Comparison of ENCODE assay signal across 1 cellular context in the genomic region with DNA sequence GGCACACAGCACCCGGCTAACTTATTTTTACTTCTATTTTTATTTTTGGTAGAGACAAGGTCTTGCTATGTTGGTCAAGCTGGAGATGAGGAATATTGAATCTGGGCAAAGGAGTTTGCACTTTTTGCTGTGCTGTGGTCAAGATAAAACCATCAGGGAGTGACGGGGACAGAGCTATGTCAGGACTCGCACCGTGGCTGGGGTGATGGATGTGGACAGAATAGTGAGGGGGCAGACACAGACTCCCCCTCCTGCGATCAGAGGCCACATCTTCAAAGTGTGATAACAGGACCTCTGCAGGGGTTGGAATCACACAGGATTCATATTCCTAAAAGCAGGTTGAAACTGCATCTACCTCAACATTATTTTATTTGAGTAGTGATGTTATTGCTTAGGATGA.
TF ChIP-seq lines count a peak whose summit lies in the region.

No MANE protein-coding gene starts in this region.

TF ChIP-seq in IMR-90, 13 proteins besides CTCF, POLR2A, EP300 and RAD21:
- TF ChIP-seq BHLHE40 (IDR thresholded peaks at IDR 0.05; ENCODE audit: low read depth, low read length) (no peak), SMC3 (IDR thresholded peaks at IDR 0.05; ENCODE audit: low read depth, low read length) (no peak), MAFK (IDR thresholded peaks at IDR 0.05; ENCODE audit: low read depth, low read length) (no peak), RCOR1 (IDR thresholded peaks at IDR 0.05; ENCODE audit: insufficient replicate concordance, low read length) (no peak), NFE2L2 (IDR thresholded peaks at IDR 0.05; ENCODE audit: low read depth, low read length) (no peak), CHD1 (IDR thresholded peaks at IDR 0.05; ENCODE audit: low read depth, low read length) (no peak), CEBPB (IDR thresholded peaks at IDR 0.05; ENCODE audit: low read depth, low read length) (no peak), MAZ (IDR thresholded peaks at IDR 0.05; ENCODE audit: borderline replicate concordance, low read depth, low read length) (no peak), FOS (IDR thresholded peaks at IDR 0.05; ENCODE audit: low read depth, low read length) (no peak)
- TF ChIP-seq, protein P1, sequence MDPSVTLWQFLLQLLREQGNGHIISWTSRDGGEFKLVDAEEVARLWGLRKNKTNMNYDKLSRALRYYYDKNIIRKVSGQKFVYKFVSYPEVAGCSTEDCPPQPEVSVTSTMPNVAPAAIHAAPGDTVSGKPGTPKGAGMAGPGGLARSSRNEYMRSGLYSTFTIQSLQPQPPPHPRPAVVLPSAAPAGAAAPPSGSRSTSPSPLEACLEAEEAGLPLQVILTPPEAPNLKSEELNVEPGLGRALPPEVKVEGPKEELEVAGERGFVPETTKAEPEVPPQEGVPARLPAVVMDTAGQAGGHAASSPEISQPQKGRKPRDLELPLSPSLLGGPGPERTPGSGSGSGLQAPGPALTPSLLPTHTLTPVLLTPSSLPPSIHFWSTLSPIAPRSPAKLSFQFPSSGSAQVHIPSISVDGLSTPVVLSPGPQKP (IDR thresholded peaks at IDR 0.05; ENCODE audit: borderline replicate concordance, low read depth, low read length), result no peak
- TF ChIP-seq, protein P2, sequence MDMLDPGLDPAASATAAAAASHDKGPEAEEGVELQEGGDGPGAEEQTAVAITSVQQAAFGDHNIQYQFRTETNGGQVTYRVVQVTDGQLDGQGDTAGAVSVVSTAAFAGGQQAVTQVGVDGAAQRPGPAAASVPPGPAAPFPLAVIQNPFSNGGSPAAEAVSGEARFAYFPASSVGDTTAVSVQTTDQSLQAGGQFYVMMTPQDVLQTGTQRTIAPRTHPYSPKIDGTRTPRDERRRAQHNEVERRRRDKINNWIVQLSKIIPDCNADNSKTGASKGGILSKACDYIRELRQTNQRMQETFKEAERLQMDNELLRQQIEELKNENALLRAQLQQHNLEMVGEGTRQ (IDR thresholded peaks at IDR 0.05; ENCODE audit: low read depth, low read length), result no peak
